Comparison of ENCODE assay signal across 18 cellular contexts in the genomic region with DNA sequence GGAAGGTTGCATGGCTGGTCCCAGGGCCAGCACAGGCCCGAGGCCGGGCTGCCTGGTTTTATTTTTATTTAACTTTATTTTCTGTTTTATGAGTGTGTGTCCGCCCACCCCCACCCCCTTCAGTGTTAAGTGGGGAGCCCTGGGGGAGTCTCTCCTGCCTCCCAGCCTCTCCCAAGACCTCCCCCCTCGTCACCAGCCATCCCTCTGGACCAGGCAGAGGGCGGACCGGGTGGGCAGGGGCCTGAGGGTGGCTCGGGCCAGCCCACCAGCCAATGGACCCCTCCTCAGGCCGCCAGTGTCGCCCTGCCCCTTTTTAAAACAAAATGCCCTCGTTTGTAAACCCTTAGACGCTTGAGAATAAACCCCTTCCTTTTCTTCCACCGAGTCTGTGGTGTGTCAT. TPM values are rescaled to one million over a fixed set of nuclear protein-coding genes. Genes with fewer than 3 reads are reported as not detected.
DNase-seq lines count a peak whose midpoint lies in the region; ATAC-seq, FAIRE-seq and TF ChIP-seq lines count a peak whose summit lies in the region.
"Had no signal": no experiment of that assay in that cellular context is flagged by ENCODE, and none has a peak within 500 bp of the region (broad histone marks: within the 10 kb centered on the region; RNA-seq: fewer than 3 reads in every experiment).

No MANE protein-coding gene starts in this region.

- CTCF ChIA-PET in HCT116 (lab: Charles Lee) (no interaction called here), RWPE1 (lab: Yijun Ruan, JAX) (no interaction called here), HepG2 (lab: Yijun Ruan, JAX; ENCODE audit: low intra/inter-chr PET ratio, low total read pairs) (no interaction called here)

- no peaks in the 10 kb centered on the region for H3K9me3 Mint-ChIP-seq in neural progenitor cell
- H3K9me3 Mint-ChIP-seq: CD8-positive, alpha-beta T cell had no signal

- DNase-seq in HCT116 (ENCODE audit: low read depth, low spot score), result no peak
- no peak for DNase-seq in RWPE1 (ENCODE audit: low spot score)
- DNase-seq in HepG2 (ENCODE audit: low spot score), result no peak
- peak; percentile 5 for DNase-seq in transverse colon
- DNase-seq in Ammon's horn (ENCODE audit: low spot score), result no peak
- DNase-seq in stimulated activated CD4-positive, alpha-beta T cell treated with anti-CD3 and anti-CD28 coated beads, Interleukin-1b, Interleukin-23, amount 100 ng/mL, for 48 hours, result no peak
- DNase-seq in neural progenitor cell (ENCODE audit: low spot score), result no peak
- DNase-seq: Caco-2; CD8-positive, alpha-beta T cell; DMS53; H7 had no signal

- FAIRE-seq in HepG2 (lab: Jason Lieb, UNC), result no peak
- FAIRE-seq: A549, GM12878, GM18507 had no signal

- H3K36me3 ChIP-seq in HCT116 (ENCODE audit: control insufficient read depth in 1 of 2, insufficient read depth in 2 of 2, low read length in 2 of 2), result peaks cover 5 to 6% of the 10 kb centered on the region in 2 experiments; a peak in 3 of 4 replicates
- peaks cover 4 to 20% of the 10 kb centered on the region in 2 experiments; a peak in 3 of 5 replicates for H3K36me3 ChIP-seq in HepG2 (replicated peaks in 1 of 2; ENCODE audit: control insufficient read depth in 1 of 2, insufficient read depth in 2 of 2, low read length in 2 of 2)
- peaks cover 0 to 29% (median 14%) of the 10 kb centered on the region in 4 donors for H3K36me3 ChIP-seq in transverse colon
- no peaks in the 10 kb centered on the region for H3K36me3 ChIP-seq in neural progenitor cell

- RAD21 ChIA-PET in HCT116 (lab: Charles Lee; ENCODE audit: low non-redundant PET in 1 of 2, low total read pairs in 2 of 2, uncharacterized antibody in 2 of 2, unreplicated experiment in 2 of 2), result no interaction called here

- peaks cover 13 to 37% of the 10 kb centered on the region in 2 experiments; a peak in 3 of 4 replicates for H3K4me1 ChIP-seq in HCT116 (ENCODE audit: control insufficient read depth in 1 of 2, insufficient read depth in 2 of 2, low read length in 2 of 2)
- peaks cover 31% of the 10 kb centered on the region for H3K4me1 ChIP-seq in HepG2 (ENCODE audit: insufficient read depth, low read length)
- H3K4me1 ChIP-seq in transverse colon, result peaks cover 13 to 32% (median 23%) of the 10 kb centered on the region in 4 donors
- peaks cover 7% of the 10 kb centered on the region for H3K4me1 ChIP-seq in neural progenitor cell

- no peak for TF ChIP-seq POLR2A in HCT116 (IDR thresholded peaks at IDR 0.05; ENCODE audit: borderline replicate concordance, extremely low read depth, insufficient read depth, insufficient read length)
- TF ChIP-seq POLR2A in HepG2 (IDR thresholded peaks at IDR 0.05; ENCODE audit: insufficient read depth in 1 of 2, low read depth in 2 of 2, low read length in 2 of 2), result no peak
- TF ChIP-seq POLR2A in transverse colon (IDR thresholded peaks at IDR 0.05), result no peak

- 87% methylated on average over 12 of the region's 12 CpGs for WGBS in HepG2 (ENCODE audit: low lambda C conversion rate)
- WGBS in transverse colon (ENCODE audit: low coverage in 1 of 2), 2 donors, result 50% methylated on average over 11 of the region's 12 CpGs; no CpG with 5 or more reads in 1 of the 2 donors

- peaks cover 12% of the 10 kb centered on the region for H3K36me3 Mint-ChIP-seq in neural progenitor cell

- no peak for TF ChIP-seq RAD21 in HCT116 (IDR thresholded peaks at IDR 0.05; ENCODE audit: low read depth)
- TF ChIP-seq RAD21 in HepG2 (CRISPR knock-in tag; IDR thresholded peaks at IDR 0.05), result no peak

- no TSS peak for BruUV-seq in HCT116 (replicated peaks; lab: Mats Ljungman, UMichigan)
- no TSS peak for BruUV-seq in HepG2 (replicated peaks; lab: Mats Ljungman, UMichigan)

- H3K27me3 Mint-ChIP-seq in neural progenitor cell (ENCODE audit: insufficient read depth, low read depth), result peaks cover 32% of the 10 kb centered on the region

- ATAC-seq in HCT116, result no peak
- no peak for ATAC-seq in HepG2
- ATAC-seq: A549; CD8-positive, alpha-beta T cell; GM12878; GM23338 had no signal

- H3K79me2 ChIP-seq in HCT116 (ENCODE audit: insufficient read depth, low read length), result peaks cover 12% of the 10 kb centered on the region; the same call in 1 of the 2 replicates
- no peaks in the 10 kb centered on the region for H3K79me2 ChIP-seq in HepG2 (ENCODE audit: insufficient read depth, low read length)
- H3K79me2 ChIP-seq in neural progenitor cell (ENCODE audit: low read depth), result no peaks in the 10 kb centered on the region

- no peak overlapping the region for H3K27ac ChIP-seq in HCT116 (ENCODE audit: low read depth, low read length)
- peak overlapping the region; percentile 24; the same call in 1 of the 2 replicates for H3K27ac ChIP-seq in RWPE1
- H3K27ac ChIP-seq in HepG2 (ENCODE audit: extremely low read length, insufficient read depth, low read length), result no peak overlapping the region
- no peak overlapping the region for H3K27ac ChIP-seq in transverse colon
- H3K27ac ChIP-seq in neural progenitor cell, result no peak overlapping the region
- H3K27ac ChIP-seq: A549 had no signal

- TF ChIP-seq EP300 in HepG2 (IDR thresholded peaks at IDR 0.05; ENCODE audit: low read depth in 2 of 2, low read length in 2 of 2) (no peak), HepG2 (CRISPR knock-in tag; IDR thresholded peaks at IDR 0.05; ENCODE audit: borderline replicate concordance) (no peak), transverse colon (IDR thresholded peaks at IDR 0.05; ENCODE audit: low read depth) (no peak)

- no peak overlapping the region for H3K27ac Mint-ChIP-seq in neural progenitor cell
- H3K27ac Mint-ChIP-seq: CD14-positive monocyte; CD8-positive, alpha-beta T cell; GM23338 had no signal

- no peak overlapping the region for H3K4me2 ChIP-seq in HCT116 (ENCODE audit: low read length)
- no peak overlapping the region for H3K4me2 ChIP-seq in HepG2 (ENCODE audit: low read depth, low read length)
- H3K4me2 ChIP-seq in neural progenitor cell, result no peak overlapping the region
- H3K4me2 ChIP-seq: A549, GM23338 had no signal

- no peaks in the 10 kb centered on the region for H3K9me2 ChIP-seq in HCT116 (ENCODE audit: insufficient read depth)

- intact Hi-C loops in HCT116 (cut with micrococcal nuclease) (no loop called here), HepG2 (cut with micrococcal nuclease; ENCODE audit: unreplicated experiment) (no loop called here), transverse colon (cut with DNase I; ENCODE audit: low total_unique reads) (no loop called here)

- H3F3A ChIP-seq in neural progenitor cell (ENCODE audit: low read depth), result peaks cover 20% of the 10 kb centered on the region

- H3K9ac ChIP-seq in HCT116 (ENCODE audit: low read length) (no peak overlapping the region), HepG2 (ENCODE audit: insufficient read depth, low read depth, low read length) (no peak overlapping the region), neural progenitor cell (no peak overlapping the region)

- no peak overlapping the region for H3K4me3 Mint-ChIP-seq in neural progenitor cell
- H3K4me3 Mint-ChIP-seq: CD8-positive, alpha-beta T cell; GM23338 had no signal

- H3K4me3 ChIP-seq in HCT116 (replicated peaks in 1 of 2; ENCODE audit: low read depth in 1 of 2, low read length in 2 of 2) (no peak overlapping the region), HepG2 (replicated peaks in 1 of 3; ENCODE audit: insufficient read depth in 1 of 3, low read depth in 2 of 3, low read length in 3 of 3) (no peak overlapping the region), transverse colon (no peak overlapping the region), neural progenitor cell (no peak overlapping the region)
- H3K4me3 ChIP-seq: A549, GM12878, GM23338 had no signal

- no peaks in the 10 kb centered on the region for H3K27me3 ChIP-seq in HCT116 (ENCODE audit: insufficient read depth, low read length)
- no peaks in the 10 kb centered on the region for H3K27me3 ChIP-seq in HepG2 (ENCODE audit: control insufficient read depth in 1 of 2, insufficient read depth in 2 of 2, low read length in 2 of 2)
- H3K27me3 ChIP-seq in transverse colon, result peaks cover 53% of the 10 kb centered on the region
- H3K27me3 ChIP-seq in neural progenitor cell, result peaks cover 57% of the 10 kb centered on the region

- POLR2A ChIA-PET in HCT116 (lab: Charles Lee), result no interaction called here
- POLR2A ChIA-PET in RWPE1 (lab: Yijun Ruan, JAX; ENCODE audit: low non-redundant PET), result no interaction called here
- POLR2A ChIA-PET in HepG2 (lab: Yijun Ruan, JAX), result interaction anchor here (1.6 kb wide), 1 partner anchor 27 kb away, joined by 4 read pairs; no protein-coding TSS in a partner anchor

- TF ChIP-seq CTCF in HCT116 (IDR thresholded peaks at IDR 0.05 in 2 of 3, conservative IDR thresholded peaks at IDR 0.05 in 1 of 3; ENCODE audit: borderline replicate concordance in 1 of 3, insufficient read depth in 1 of 3, low read depth in 2 of 3, low read length in 2 of 3) (no peak), RWPE1 (conservative IDR thresholded peaks at IDR 0.05; ENCODE audit: low read depth) (no peak), HepG2 (CRISPR knock-in tag; IDR thresholded peaks at IDR 0.05) (no peak), transverse colon (IDR thresholded peaks at IDR 0.05) (no peak), neural progenitor cell (IDR thresholded peaks at IDR 0.05) (no peak)

- no peak overlapping the region for H2AFZ ChIP-seq in HCT116 (ENCODE audit: low read depth, low read length, poor library complexity, severe bottlenecking)
- H2AFZ ChIP-seq in HepG2 (ENCODE audit: low read length), result no peak overlapping the region
- H2AFZ ChIP-seq in neural progenitor cell (replicated peaks), result no peak overlapping the region
- H2AFZ ChIP-seq: GM23338 had no signal

- H3K9me3 ChIP-seq in HCT116 (ENCODE audit: control insufficient read depth in 1 of 2, insufficient read depth in 1 of 2, low read depth in 1 of 2, low read length in 2 of 2), result no peaks in the 10 kb centered on the region
- H3K9me3 ChIP-seq in HepG2 (ENCODE audit: low read length), result no peaks in the 10 kb centered on the region
- no peaks in the 10 kb centered on the region for H3K9me3 ChIP-seq in transverse colon
- H3K9me3 ChIP-seq in neural progenitor cell (ENCODE audit: low read depth), result no peaks in the 10 kb centered on the region
- H3K9me3 ChIP-seq: A549, Caco-2 had no signal

- peaks cover 11% of the 10 kb centered on the region for H3K4me1 Mint-ChIP-seq in neural progenitor cell

- in situ Hi-C loops in HepG2 (cut with HindIII; ENCODE audit: extremely low pct_ligation_motif_present, low pct_unique_long_range_greater_than_20kb) (no loop called here), transverse colon (cut with MboI; ENCODE audit: low pct_ligation_motif_present in 1 of 4, low pct_unique_long_range_greater_than_20kb in 1 of 4, low sequenced_read_pairs in 3 of 4) (no loop called here)

- H4K20me1 ChIP-seq in HCT116 (ENCODE audit: insufficient read depth), result no peaks in the 10 kb centered on the region
- no peaks in the 10 kb centered on the region for H4K20me1 ChIP-seq in HepG2 (ENCODE audit: insufficient read depth, low read length)
- H4K20me1 ChIP-seq in neural progenitor cell (ENCODE audit: low read depth), result peaks cover 29% of the 10 kb centered on the region

RNA-seq across cellular contexts. Expression of a gene that starts 0.5 kb away (rescaled TPM):
- total RNA-seq in HCT116 (2021; ENCODE audit: unreplicated experiment), result 30.9 TPM
- 37.9 and 39.2 TPM in 2 replicates for polyA plus RNA-seq in HCT116 (2012)
- total RNA-seq in HepG2 (2016; rRNA removed; fragmentation: Illumina TruSeq; extraction: Trizol), result 0.83 and 1.0 TPM in 2 replicates
- total RNA-seq in HepG2 (2016; cell fraction: cytosol; rRNA removed; fragmentation: Illumina TruSeq; extraction: Trizol; ENCODE audit: low read depth), result 3.2 and 3.7 TPM in 2 replicates
- total RNA-seq in HepG2 (2016; cell fraction: insoluble cytoplasmic fraction; rRNA removed; fragmentation: Illumina TruSeq; extraction: Trizol), result 0.56 and 1.1 TPM in 2 replicates
- 1.6 and 2.1 TPM in 2 replicates for total RNA-seq in HepG2 (2016; cell fraction: membrane; rRNA removed; fragmentation: Illumina TruSeq; extraction: Trizol)
- 0.81 TPM in 1 of 2 replicates, not detected in the other for total RNA-seq in HepG2 (2016; cell fraction: nucleus; rRNA removed; fragmentation: Illumina TruSeq; extraction: Trizol)
- 0.14 and 0.20 TPM in 2 replicates for polyA plus RNA-seq in HepG2 (2011; rRNA removed)
- polyA plus RNA-seq in HepG2 (2011; cell fraction: cytosol; rRNA removed), result 0.25 and 0.55 TPM in 2 replicates
- polyA plus RNA-seq in HepG2 (2011; cell fraction: nucleus; rRNA removed), result 1.0 and 1.6 TPM in 2 replicates
- polyA plus RNA-seq in HepG2 (2012), result 0.25 and 0.69 TPM in 2 replicates
- 7.2 and 8.1 TPM in 2 replicates for polyA plus RNA-seq in HepG2 (2016; cell fraction: cytosol; fragmentation: Illumina TruSeq; extraction: Trizol; ENCODE audit: low read depth)
- 0.49 and 1.4 TPM in 2 replicates for polyA plus RNA-seq in HepG2 (2016; cell fraction: insoluble cytoplasmic fraction; fragmentation: Illumina TruSeq; extraction: Trizol; ENCODE audit: low read depth)
- polyA plus RNA-seq in HepG2 (2016; cell fraction: membrane; fragmentation: Illumina TruSeq; extraction: Trizol; ENCODE audit: low read depth), result 4.1 and 4.2 TPM in 2 replicates
- 0.90 and 1.3 TPM in 2 replicates for polyA plus RNA-seq in HepG2 (2016; cell fraction: nucleus; fragmentation: Illumina TruSeq; extraction: Trizol; ENCODE audit: insufficient read depth, low read depth)
- 0.30 and 1.5 TPM in 2 replicates for polyA minus RNA-seq in HepG2 (2011; rRNA and poly(A)+ RNA removed; ENCODE audit: low replicate concordance)
- polyA minus RNA-seq in HepG2 (2011; cell fraction: cytosol; rRNA and poly(A)+ RNA removed), result not detected in 2 replicates
- not detected in 2 replicates for polyA minus RNA-seq in HepG2 (2011; cell fraction: nucleus; rRNA and poly(A)+ RNA removed)
- total RNA-seq in transverse colon, result 1 to 10 TPM in 1 of 4 donors, not detected in 3; 1.4 TPM
- 0.99 and 1.8 TPM in 2 replicates for total RNA-seq in neural progenitor cell (ENCODE audit: low replicate concordance)
- total RNA-seq: HT-29 had no signal
- polyA plus RNA-seq: AG04450, CD14-positive monocyte had no signal

RNA-seq across cellular contexts. Expression of a gene that starts 6.0 kb away (rescaled TPM):
- total RNA-seq in HCT116 (2021; ENCODE audit: unreplicated experiment), result 42.9 TPM
- 35.7 and 41.4 TPM in 2 replicates for polyA plus RNA-seq in HCT116 (2012)
- 9.5 and 10.2 TPM in 2 replicates for total RNA-seq in HepG2 (2016; rRNA removed; fragmentation: Illumina TruSeq; extraction: Trizol)
- 3.3 and 4.0 TPM in 2 replicates for total RNA-seq in HepG2 (2016; cell fraction: cytosol; rRNA removed; fragmentation: Illumina TruSeq; extraction: Trizol; ENCODE audit: low read depth)
- 8.2 and 10.9 TPM in 2 replicates for total RNA-seq in HepG2 (2016; cell fraction: insoluble cytoplasmic fraction; rRNA removed; fragmentation: Illumina TruSeq; extraction: Trizol)
- total RNA-seq in HepG2 (2016; cell fraction: membrane; rRNA removed; fragmentation: Illumina TruSeq; extraction: Trizol), result 6.9 and 7.4 TPM in 2 replicates
- 3.7 and 5.2 TPM in 2 replicates for total RNA-seq in HepG2 (2016; cell fraction: nucleus; rRNA removed; fragmentation: Illumina TruSeq; extraction: Trizol)
- 12.7 and 14.9 TPM in 2 replicates for polyA plus RNA-seq in HepG2 (2011; rRNA removed)
- 8.4 and 15.7 TPM in 2 replicates for polyA plus RNA-seq in HepG2 (2011; cell fraction: cytosol; rRNA removed)
- polyA plus RNA-seq in HepG2 (2011; cell fraction: nucleus; rRNA removed), result 12.8 and 13.8 TPM in 2 replicates
- polyA plus RNA-seq in HepG2 (2012), result 11.7 and 16.4 TPM in 2 replicates
- 3.7 and 4.1 TPM in 2 replicates for polyA plus RNA-seq in HepG2 (2016; cell fraction: cytosol; fragmentation: Illumina TruSeq; extraction: Trizol; ENCODE audit: low read depth)
- 11.2 and 15.9 TPM in 2 replicates for polyA plus RNA-seq in HepG2 (2016; cell fraction: insoluble cytoplasmic fraction; fragmentation: Illumina TruSeq; extraction: Trizol; ENCODE audit: low read depth)
- polyA plus RNA-seq in HepG2 (2016; cell fraction: membrane; fragmentation: Illumina TruSeq; extraction: Trizol; ENCODE audit: low read depth), result 6.9 and 8.4 TPM in 2 replicates
- polyA plus RNA-seq in HepG2 (2016; cell fraction: nucleus; fragmentation: Illumina TruSeq; extraction: Trizol; ENCODE audit: insufficient read depth, low read depth), result 13.1 and 13.7 TPM in 2 replicates
- polyA minus RNA-seq in HepG2 (2011; rRNA and poly(A)+ RNA removed; ENCODE audit: low replicate concordance), result 8.5 and 12.6 TPM in 2 replicates
- 7.2 and 7.8 TPM in 2 replicates for polyA minus RNA-seq in HepG2 (2011; cell fraction: cytosol; rRNA and poly(A)+ RNA removed)
- 1.7 and 4.4 TPM in 2 replicates for polyA minus RNA-seq in HepG2 (2011; cell fraction: nucleus; rRNA and poly(A)+ RNA removed)
- 10 to 100 TPM; 11.4 to 35.9 (median 13.0) TPM for total RNA-seq in transverse colon
- total RNA-seq in neural progenitor cell (ENCODE audit: low replicate concordance), result 5.7 and 20.7 TPM in 2 replicates

RNA-seq across cellular contexts. Expression of a gene that starts 10.4 kb away (rescaled TPM):
- 59.1 TPM for total RNA-seq in HCT116 (2021; ENCODE audit: unreplicated experiment)
- polyA plus RNA-seq in HCT116 (2012), result 36.4 and 43.1 TPM in 2 replicates
- total RNA-seq in HepG2 (2016; rRNA removed; fragmentation: Illumina TruSeq; extraction: Trizol), result 8.7 and 10.8 TPM in 2 replicates
- total RNA-seq in HepG2 (2016; cell fraction: cytosol; rRNA removed; fragmentation: Illumina TruSeq; extraction: Trizol; ENCODE audit: low read depth), result 3.9 and 4.1 TPM in 2 replicates
- total RNA-seq in HepG2 (2016; cell fraction: insoluble cytoplasmic fraction; rRNA removed; fragmentation: Illumina TruSeq; extraction: Trizol), result 7.6 and 11.7 TPM in 2 replicates
- 11.5 and 13.1 TPM in 2 replicates for total RNA-seq in HepG2 (2016; cell fraction: membrane; rRNA removed; fragmentation: Illumina TruSeq; extraction: Trizol)
- total RNA-seq in HepG2 (2016; cell fraction: nucleus; rRNA removed; fragmentation: Illumina TruSeq; extraction: Trizol), result 8.3 and 8.5 TPM in 2 replicates
- polyA plus RNA-seq in HepG2 (2011; rRNA removed), result 9.0 and 14.8 TPM in 2 replicates
- polyA plus RNA-seq in HepG2 (2011; cell fraction: cytosol; rRNA removed), result 8.8 and 11.2 TPM in 2 replicates
- 42.0 and 50.6 TPM in 2 replicates for polyA plus RNA-seq in HepG2 (2011; cell fraction: nucleus; rRNA removed)
- polyA plus RNA-seq in HepG2 (2012), result 17.3 and 19.9 TPM in 2 replicates
- 3.9 and 4.4 TPM in 2 replicates for polyA plus RNA-seq in HepG2 (2016; cell fraction: cytosol; fragmentation: Illumina TruSeq; extraction: Trizol; ENCODE audit: low read depth)
- polyA plus RNA-seq in HepG2 (2016; cell fraction: insoluble cytoplasmic fraction; fragmentation: Illumina TruSeq; extraction: Trizol; ENCODE audit: low read depth), result 10.5 and 15.1 TPM in 2 replicates
- 8.5 and 10.6 TPM in 2 replicates for polyA plus RNA-seq in HepG2 (2016; cell fraction: membrane; fragmentation: Illumina TruSeq; extraction: Trizol; ENCODE audit: low read depth)
- polyA plus RNA-seq in HepG2 (2016; cell fraction: nucleus; fragmentation: Illumina TruSeq; extraction: Trizol; ENCODE audit: insufficient read depth, low read depth), result 25.7 and 31.5 TPM in 2 replicates
- 17.6 and 23.5 TPM in 2 replicates for polyA minus RNA-seq in HepG2 (2011; rRNA and poly(A)+ RNA removed; ENCODE audit: low replicate concordance)
- polyA minus RNA-seq in HepG2 (2011; cell fraction: cytosol; rRNA and poly(A)+ RNA removed), result 10.0 and 13.0 TPM in 2 replicates
- polyA minus RNA-seq in HepG2 (2011; cell fraction: nucleus; rRNA and poly(A)+ RNA removed), result 11.2 and 11.7 TPM in 2 replicates
- total RNA-seq in transverse colon, result 100 to 1,000 TPM in 1 of 4 donors, 10 to 100 TPM in 3; 11.9 to 125 (median 20.9) TPM
- total RNA-seq in neural progenitor cell (ENCODE audit: low replicate concordance), result 14.4 and 20.7 TPM in 2 replicates

RNA-seq across cellular contexts. Expression of a gene that starts 11.8 kb away (rescaled TPM):
- total RNA-seq in HCT116 (2021; ENCODE audit: unreplicated experiment) (56.0 TPM), HepG2 (2016; rRNA removed; fragmentation: Illumina TruSeq; extraction: Trizol) (0.11 and 0.36 TPM in 2 replicates), transverse colon (10 to 100 TPM in 1 of 4 donors, 1 to 10 TPM in 3; 2.9 to 29.7 (median 4.8) TPM), neural progenitor cell (ENCODE audit: low replicate concordance) (3.7 and 34.3 TPM in 2 replicates)
- 19.3 and 20.5 TPM in 2 replicates for polyA plus RNA-seq in HCT116 (2012)
- 0.35 and 0.71 TPM in 2 replicates for total RNA-seq in HepG2 (2016; cell fraction: cytosol; rRNA removed; fragmentation: Illumina TruSeq; extraction: Trizol; ENCODE audit: low read depth)
- total RNA-seq in HepG2 (2016; cell fraction: insoluble cytoplasmic fraction; rRNA removed; fragmentation: Illumina TruSeq; extraction: Trizol), result 0.15 and 0.26 TPM in 2 replicates
- 0.71 and 0.83 TPM in 2 replicates for total RNA-seq in HepG2 (2016; cell fraction: membrane; rRNA removed; fragmentation: Illumina TruSeq; extraction: Trizol)
- not detected in 2 replicates for total RNA-seq in HepG2 (2016; cell fraction: nucleus; rRNA removed; fragmentation: Illumina TruSeq; extraction: Trizol)
- 0.12 TPM in 1 of 2 replicates, not detected in the other for polyA plus RNA-seq in HepG2 (2011; rRNA removed)
- 0.09 and 0.27 TPM in 2 replicates for polyA plus RNA-seq in HepG2 (2011; cell fraction: cytosol; rRNA removed)
- polyA plus RNA-seq in HepG2 (2011; cell fraction: nucleus; rRNA removed), result 0.13 and 0.17 TPM in 2 replicates
- not detected in 2 replicates for polyA plus RNA-seq in HepG2 (2012)
- 4.0 and 4.4 TPM in 2 replicates for polyA plus RNA-seq in HepG2 (2016; cell fraction: cytosol; fragmentation: Illumina TruSeq; extraction: Trizol; ENCODE audit: low read depth)
- 1.2 and 1.6 TPM in 2 replicates for polyA plus RNA-seq in HepG2 (2016; cell fraction: insoluble cytoplasmic fraction; fragmentation: Illumina TruSeq; extraction: Trizol; ENCODE audit: low read depth)
- polyA plus RNA-seq in HepG2 (2016; cell fraction: membrane; fragmentation: Illumina TruSeq; extraction: Trizol; ENCODE audit: low read depth), result 3.9 and 4.4 TPM in 2 replicates
- 0.75 and 1.4 TPM in 2 replicates for polyA plus RNA-seq in HepG2 (2016; cell fraction: nucleus; fragmentation: Illumina TruSeq; extraction: Trizol; ENCODE audit: insufficient read depth, low read depth)
- 0.12 and 1.4 TPM in 2 replicates for polyA minus RNA-seq in HepG2 (2011; rRNA and poly(A)+ RNA removed; ENCODE audit: low replicate concordance)
- 0.62 TPM in 1 of 2 replicates, not detected in the other for polyA minus RNA-seq in HepG2 (2011; cell fraction: cytosol; rRNA and poly(A)+ RNA removed)
- 0.39 TPM in 1 of 2 replicates, not detected in the other for polyA minus RNA-seq in HepG2 (2011; cell fraction: nucleus; rRNA and poly(A)+ RNA removed)
- total RNA-seq: CD8-positive, alpha-beta T cell had no signal
- polyA plus RNA-seq: CD14-positive monocyte had no signal

RNA-seq across cellular contexts. Expression of a gene that starts 25.8 kb away (rescaled TPM):
- 18.1 TPM for total RNA-seq in HCT116 (2021; ENCODE audit: unreplicated experiment)
- 11.8 and 13.0 TPM in 2 replicates for polyA plus RNA-seq in HCT116 (2012)
- 4.0 and 8.0 TPM in 2 replicates for total RNA-seq in HepG2 (2016; rRNA removed; fragmentation: Illumina TruSeq; extraction: Trizol)
- total RNA-seq in HepG2 (2016; cell fraction: cytosol; rRNA removed; fragmentation: Illumina TruSeq; extraction: Trizol; ENCODE audit: low read depth), result 0.97 and 1.0 TPM in 2 replicates
- total RNA-seq in HepG2 (2016; cell fraction: insoluble cytoplasmic fraction; rRNA removed; fragmentation: Illumina TruSeq; extraction: Trizol), result 4.0 and 9.1 TPM in 2 replicates
- 2.2 and 3.4 TPM in 2 replicates for total RNA-seq in HepG2 (2016; cell fraction: membrane; rRNA removed; fragmentation: Illumina TruSeq; extraction: Trizol)
- total RNA-seq in HepG2 (2016; cell fraction: nucleus; rRNA removed; fragmentation: Illumina TruSeq; extraction: Trizol), result 7.5 and 8.2 TPM in 2 replicates
- 10.3 and 14.6 TPM in 2 replicates for polyA plus RNA-seq in HepG2 (2011; rRNA removed)
- polyA plus RNA-seq in HepG2 (2011; cell fraction: cytosol; rRNA removed), result 6.6 and 7.8 TPM in 2 replicates
- polyA plus RNA-seq in HepG2 (2011; cell fraction: nucleus; rRNA removed), result 7.6 and 8.4 TPM in 2 replicates
- polyA plus RNA-seq in HepG2 (2012), result 10.1 and 12.0 TPM in 2 replicates
- 0.41 and 0.42 TPM in 2 replicates for polyA plus RNA-seq in HepG2 (2016; cell fraction: cytosol; fragmentation: Illumina TruSeq; extraction: Trizol; ENCODE audit: low read depth)
- polyA plus RNA-seq in HepG2 (2016; cell fraction: insoluble cytoplasmic fraction; fragmentation: Illumina TruSeq; extraction: Trizol; ENCODE audit: low read depth), result 2.8 and 3.6 TPM in 2 replicates
- polyA plus RNA-seq in HepG2 (2016; cell fraction: membrane; fragmentation: Illumina TruSeq; extraction: Trizol; ENCODE audit: low read depth), result 0.65 and 1.00 TPM in 2 replicates
- polyA plus RNA-seq in HepG2 (2016; cell fraction: nucleus; fragmentation: Illumina TruSeq; extraction: Trizol; ENCODE audit: insufficient read depth, low read depth), result 8.0 and 10.3 TPM in 2 replicates
- 13.5 and 26.2 TPM in 2 replicates for polyA minus RNA-seq in HepG2 (2011; rRNA and poly(A)+ RNA removed; ENCODE audit: low replicate concordance)
- polyA minus RNA-seq in HepG2 (2011; cell fraction: cytosol; rRNA and poly(A)+ RNA removed), result 10.5 and 13.4 TPM in 2 replicates
- polyA minus RNA-seq in HepG2 (2011; cell fraction: nucleus; rRNA and poly(A)+ RNA removed), result 5.5 and 7.0 TPM in 2 replicates
- 1 to 10 TPM in 1 of 4 donors, under 1 TPM in 1, not detected in 2; 0.79 to 1.5 TPM for total RNA-seq in transverse colon
- 0.65 and 1.2 TPM in 2 replicates for total RNA-seq in neural progenitor cell (ENCODE audit: low replicate concordance)
- total RNA-seq: CD8-positive, alpha-beta T cell; GM12878 had no signal
- polyA plus RNA-seq: CD14-positive monocyte had no signal
